ENCODE assay signal across 8 cellular contexts in genomic region chr6:26021350-26022165, GRCh38. TPM values are rescaled to one million over a fixed set of nuclear protein-coding genes. Genes with fewer than 3 reads are reported as not detected.
DNase-seq lines count a peak whose midpoint lies in the region; ATAC-seq and TF ChIP-seq lines count a peak whose summit lies in the region.

No MANE protein-coding gene starts in this region.

- H3K9ac ChIP-seq in SK-N-MC (ENCODE audit: insufficient read length), result peak overlapping the region; percentile 60

- TF ChIP-seq CTCF in GM06990 (IDR thresholded peaks at IDR 0.05; ENCODE audit: insufficient read depth, low read length, poor library complexity, severe bottlenecking) (no peak), omental fat pad (IDR thresholded peaks at IDR 0.05) (no peak), thyroid gland (IDR thresholded peaks at IDR 0.05) (no peak)

- peak; percentile 94 for DNase-seq in GM06990 (ENCODE audit: extremely low read depth, insufficient read length)
- peak; percentile 85 for DNase-seq in NCI-H1092 (lab: John Stamatoyannopoulos, UW)
- DNase-seq in SK-N-MC (ENCODE audit: low read depth, low spot score), result no peak
- peak; percentile 77 for DNase-seq in activated naive CD4-positive, alpha-beta T cell treated with anti-CD3 and anti-CD28 coated beads, Interleukin-2, amount 50 U/mL, for 16 hours
- peak; percentile 92 for DNase-seq in globus pallidus (ENCODE audit: low spot score)
- peak; percentile 72 for DNase-seq in omental fat pad (ENCODE audit: low spot score)
- peak; percentile 93 to 95 for DNase-seq in thyroid gland

- intact Hi-C loops in thyroid gland (cut with DNase I), result no loop called here

- H3K4me3 ChIP-seq in GM06990 (replicated peaks; ENCODE audit: low read depth, low read length) (peak overlapping the region; percentile 53), SK-N-MC (peak overlapping the region; percentile 71), thyroid gland (replicated peaks in 1 of 3) (peak overlapping the region; percentile 51 to 73 (median 52))

- peaks cover 13 to 19% of the 10 kb centered on the region in 2 donors for H3K4me1 ChIP-seq in thyroid gland

- H3K9me3 ChIP-seq in SK-N-MC (ENCODE audit: low read depth, low read length) (0 out of 2 replicates have a peak, but pooled peaks cover 3% of the 10 kb centered on the region), thyroid gland (no peaks in the 10 kb centered on the region)

- H3K27me3 ChIP-seq in GM06990 (replicated peaks; ENCODE audit: control insufficient read depth, insufficient read depth, low read length), result no peaks in the 10 kb centered on the region
- H3K27me3 ChIP-seq in thyroid gland, result no peaks in the 10 kb centered on the region

- H3K27ac ChIP-seq in SK-N-MC, result peak overlapping the region; percentile 82
- H3K27ac ChIP-seq in thyroid gland, result peak overlapping the region; percentile 96 to 98 (median 97)

- peak; percentile 56 to 75 for TF ChIP-seq POLR2A in thyroid gland (IDR thresholded peaks at IDR 0.05)

- 0% methylated on average over 13 to 39 of the region's 39 CpGs for WGBS in thyroid gland, 2 donors

- ATAC-seq in HG02588 (IDR thresholded peaks at IDR 0.05; ENCODE audit: unreplicated experiment), result peak; percentile 53
- ATAC-seq in omental fat pad (ENCODE audit: low FRiP score), result peak; percentile 83

- no peaks in the 10 kb centered on the region for H3K36me3 ChIP-seq in GM06990 (ENCODE audit: control insufficient read depth, insufficient read depth, low read length)
- H3K36me3 ChIP-seq in SK-N-MC (ENCODE audit: insufficient read depth, low read length), result no peaks in the 10 kb centered on the region
- H3K36me3 ChIP-seq in thyroid gland, result no peaks in the 10 kb centered on the region

RNA-seq across cellular contexts. Expression of gene TRIM38, which starts 59.0 kb away (rescaled TPM):
- total RNA-seq in omental fat pad, result 10 to 100 TPM in 3 of 4 donors, 1 to 10 TPM in 1; 7.8 to 21.6 (median 11.7) TPM
- 10 to 100 TPM; 11.5 to 14.0 (median 12.4) TPM for total RNA-seq in thyroid gland
